11 cellular contexts compared by ENCODE assay signal in the genomic region with DNA sequence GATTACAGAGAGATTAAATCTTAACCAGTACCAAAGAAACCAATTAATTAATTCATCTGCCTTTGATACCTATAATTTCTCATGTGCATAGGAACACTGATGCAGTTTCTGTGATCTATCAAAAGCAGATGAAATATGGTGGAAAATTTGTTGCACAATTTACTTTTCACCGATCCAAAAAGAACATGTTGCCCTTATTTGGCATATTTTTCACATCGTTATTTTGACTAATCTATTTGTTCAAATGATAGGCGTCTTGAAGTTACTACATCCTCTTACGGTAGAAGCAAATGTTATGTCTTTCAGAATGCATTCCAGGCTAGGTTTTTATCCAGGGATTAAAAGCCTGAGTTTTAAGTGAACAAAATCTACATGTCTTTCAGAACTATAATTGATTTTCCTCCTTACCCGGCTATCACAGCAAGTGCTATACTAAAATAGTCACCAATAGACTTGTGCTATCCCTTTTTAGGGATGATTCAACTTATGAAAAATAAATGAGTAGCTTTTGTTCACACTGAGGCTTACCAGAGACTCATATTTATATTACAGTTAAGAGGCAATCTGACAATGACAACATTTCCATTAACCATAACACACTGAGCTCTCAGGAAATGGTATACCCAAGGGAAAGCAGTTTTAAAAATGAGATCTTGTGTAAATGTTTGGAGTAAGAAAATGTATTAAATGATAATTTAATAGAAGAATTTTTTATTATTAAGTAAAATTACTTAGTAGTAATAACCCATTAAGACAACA.
"Had no signal": no experiment of that assay in that cellular context is flagged by ENCODE, and none has a peak within 500 bp of the region (broad histone marks: within the 10 kb centered on the region; RNA-seq: fewer than 3 reads in every experiment).

No MANE protein-coding gene starts in this region.

- H3K4me3 ChIP-seq: neural progenitor cell, upper lobe of left lung had no signal

- H2AFZ ChIP-seq: neural progenitor cell had no signal

- FAIRE-seq: small intestine had no signal

- H3K4me2 ChIP-seq: neural progenitor cell had no signal

- H3K4me1 ChIP-seq: neural progenitor cell, upper lobe of left lung had no signal

- H3K9ac ChIP-seq: neural progenitor cell had no signal

- H3K9me3 ChIP-seq: upper lobe of left lung had no signal

- H3K27me3 ChIP-seq: neural progenitor cell, upper lobe of left lung had no signal

- DNase-seq: activated CD4-positive, alpha-beta T cell treated with anti-CD3 and anti-CD28 coated beads for 48 hours; activated CD8-positive, alpha-beta T cell treated with anti-CD3 and anti-CD28 coated beads, Interleukin-2, amount 10 ng/mL, durations not matched to agents 7 days and 5 days; activated naive CD4-positive, alpha-beta T cell treated with Interleukin-2 at 50 U/mL for 16 hours; activated naive CD8-positive, alpha-beta T cell treated with anti-CD3 and anti-CD28 coated beads, Interleukin-2, amount 50 U/mL, for 24 hours; central memory CD4-positive, alpha-beta T cell; effector memory CD4-positive, alpha-beta T cell; retina; small intestine; upper lobe of left lung had no signal

- H3K36me3 ChIP-seq: neural progenitor cell, upper lobe of left lung had no signal

- H3K27ac ChIP-seq: neural progenitor cell, upper lobe of left lung had no signal

- ATAC-seq: activated CD8-positive, alpha-beta T cell treated with anti-CD3 and anti-CD28 coated beads, Interleukin-2, amount 10 ng/mL, durations not matched to agents 7 days and 5 days; activated naive CD8-positive, alpha-beta T cell treated with anti-CD3 and anti-CD28 coated beads, Interleukin-2, amount 50 U/mL, for 24 hours; stimulated activated memory B cell treated with anti-CD40 and anti-IgM and Interleukin-4, amounts not matched to agents 10 μg/mL and 1 μg/mL and 100 μg/mL, for 72 hours had no signal
